Comparison of ENCODE assay signal across 23 cellular contexts in genomic region chr11:69878144-69878883, GRCh38. TPM values are rescaled to one million over a fixed set of nuclear protein-coding genes. Genes with fewer than 3 reads are reported as not detected.
A peak's percentile ranks its signal among the peaks of the same experiment; 100 is the strongest.
DNase-seq lines count a peak whose midpoint lies in the region; ATAC-seq, FAIRE-seq and TF ChIP-seq lines count a peak whose summit lies in the region.
"Had no signal": no experiment of that assay in that cellular context is flagged by ENCODE, and none has a peak within 500 bp of the region (broad histone marks: within the 10 kb centered on the region; RNA-seq: fewer than 3 reads in every experiment).

No MANE protein-coding gene starts in this region.

- ATAC-seq in SK-N-SH treated with all-trans-retinoic acid at 6 μM for 48 hours = no peak
- ATAC-seq in left cardiac atrium = no peak
- ATAC-seq in GM19455 (IDR thresholded peaks at IDR 0.05; ENCODE audit: unreplicated experiment) = no peak

- no peak overlapping the region for H3K27ac ChIP-seq in SK-N-SH (ENCODE audit: low read depth in 2 of 2, low read length in 1 of 2)
- H3K27ac ChIP-seq in right atrium auricular region = no peak overlapping the region
- H3K27ac ChIP-seq in kidney (ENCODE audit: low read depth in 2 of 2, low read length in 2 of 2) = no peak overlapping the region
- H3K27ac ChIP-seq in spleen = no peak overlapping the region
- H3K27ac ChIP-seq: 22Rv1, HL-60, KMS-11 had no signal

- H3K4me3 ChIP-seq in SK-N-SH (ENCODE audit: low read depth in 2 of 2, low read length in 1 of 2) (no peak overlapping the region), right atrium auricular region (no peak overlapping the region), kidney (ENCODE audit: low read length in 2 of 2) (no peak overlapping the region), spleen (no peak overlapping the region)
- H3K4me3 ChIP-seq: HAP-1 had no signal

- DNase-seq in SK-N-SH (peak; percentile 10), left cardiac atrium (peak; percentile 5), right atrium auricular region (ENCODE audit: low spot score) (no peak), kidney (peak; percentile 32), spleen (peak; percentile 61), H4 (ENCODE audit: low spot score) (no peak)
- DNase-seq: COR-L47, DMS 273 treated with DMSO at 0.1 percent for 48 hours, DND-41, MV-4-11, NCI-H1694 treated with DMSO at 0.1 percent for 48 hours, NCI-H510A, NCI-H774 had no signal

- WGBS in SK-N-SH (ENCODE audit: low lambda C conversion rate) = 70% methylated on average over 12 of the region's 12 CpGs
- 70 to 80% (median 74%) methylated on average over 7 to 12 of the region's 12 CpGs for WGBS in spleen, 5 donors

- TF ChIP-seq RAD21 in SK-N-SH (IDR thresholded peaks at IDR 0.05; ENCODE audit: low read length) = no peak

- H3K9ac ChIP-seq in SK-N-SH = no peak overlapping the region
- no peak overlapping the region for H3K9ac ChIP-seq in kidney (ENCODE audit: low read length in 2 of 2)
- H3K9ac ChIP-seq: KMS-11 had no signal

- no peaks in the 10 kb centered on the region for H4K20me1 ChIP-seq in SK-N-SH (ENCODE audit: insufficient read depth)

- no peak for TF ChIP-seq POLR2A in spleen (IDR thresholded peaks at IDR 0.05)

- no peaks in the 10 kb centered on the region for H3K79me2 ChIP-seq in SK-N-SH (ENCODE audit: insufficient read depth)

- CTCF ChIA-PET in SK-N-SH (lab: Yijun Ruan, JAX) = interaction anchor here (1.1 to 3.2 kb wide), 3 partner anchors 9 to 180 kb away, joined by 3 to 16 read pairs (median 6); no protein-coding TSS in a partner anchor

- no peaks in the 10 kb centered on the region for H3K9me2 ChIP-seq in SK-N-SH

- no peak overlapping the region for H3K4me2 ChIP-seq in SK-N-SH
- H3K4me2 ChIP-seq: KMS-11 had no signal

- TF ChIP-seq CTCF in SK-N-SH (IDR thresholded peaks at IDR 0.05) (no peak), right atrium auricular region (IDR thresholded peaks at IDR 0.05) (no peak), kidney (IDR thresholded peaks at IDR 0.05; ENCODE audit: borderline replicate concordance, extremely low read depth, insufficient read depth) (no peak), spleen (IDR thresholded peaks at IDR 0.05 in 8 of 11, conservative IDR thresholded peaks at IDR 0.05 in 3 of 11) (no peak)

- H3F3A ChIP-seq in SK-N-SH (replicated peaks; ENCODE audit: insufficient read depth) = no peaks in the 10 kb centered on the region

- H3K9me3 ChIP-seq in SK-N-SH (no peaks in the 10 kb centered on the region), right atrium auricular region (no peaks in the 10 kb centered on the region), kidney (ENCODE audit: control insufficient read depth in 1 of 2, low read length in 2 of 2) (no peaks in the 10 kb centered on the region), spleen (no peaks in the 10 kb centered on the region)
- H3K9me3 ChIP-seq: HAP-1 had no signal

- H2AFZ ChIP-seq in SK-N-SH (ENCODE audit: low read depth) = no peak overlapping the region

- H3K4me1 ChIP-seq in SK-N-SH (ENCODE audit: control insufficient read depth in 1 of 2, insufficient read depth in 2 of 2, low read depth in 1 of 2, low read length in 1 of 2) (peaks cover 0 to 9% of the 10 kb centered on the region in 2 experiments; a peak in 1 of 4 replicates), right atrium auricular region (no peaks in the 10 kb centered on the region), kidney (ENCODE audit: control insufficient read depth in 1 of 2, insufficient read depth in 1 of 2, low read depth in 1 of 2, low read length in 2 of 2) (peaks cover 0 to 2% of the 10 kb centered on the region in 2 donors), spleen (no peaks in the 10 kb centered on the region)
- H3K4me1 ChIP-seq: HAP-1 had no signal

- FAIRE-seq in kidney (lab: Jason Lieb, UNC) = no peak
- FAIRE-seq: G401.6, RCC 7860 had no signal

- TF ChIP-seq EP300 in SK-N-SH (IDR thresholded peaks at IDR 0.05; ENCODE audit: borderline replicate concordance in 1 of 2, low read depth in 1 of 2, low read length in 1 of 2) = no peak

- H3K36me3 ChIP-seq in SK-N-SH (replicated peaks in 1 of 2; ENCODE audit: control insufficient read depth in 1 of 2, insufficient read depth in 2 of 2, low read length in 1 of 2) (no peaks in the 10 kb centered on the region), right atrium auricular region (no peaks in the 10 kb centered on the region), kidney (ENCODE audit: control insufficient read depth in 1 of 2, insufficient read depth in 2 of 2, low read length in 2 of 2) (no peaks in the 10 kb centered on the region), spleen (no peaks in the 10 kb centered on the region)
- H3K36me3 ChIP-seq: HAP-1 had no signal

- intact Hi-C loops in left cardiac atrium (cut with DNase I) (no loop called here), kidney (cut with DNase I) (no loop called here), spleen (cut with DNase I; ENCODE audit: low total_unique reads) (no loop called here)

- POLR2A ChIA-PET in SK-N-SH (lab: Yijun Ruan, JAX) = no interaction called here

- H3K27me3 ChIP-seq in SK-N-SH (ENCODE audit: insufficient read depth) = no peaks in the 10 kb centered on the region
- H3K27me3 ChIP-seq in right atrium auricular region = no peaks in the 10 kb centered on the region
- H3K27me3 ChIP-seq in spleen (replicated peaks in 1 of 7) = peaks cover 0 to 57% (median 0%) of the 10 kb centered on the region in 7 donors

TF ChIP-seq in SK-N-SH, 30 proteins besides CTCF, POLR2A, EP300 and RAD21:
- TF ChIP-seq FOXJ3 (CRISPR knock-in tag; IDR thresholded peaks at IDR 0.05) (no peak), JUND (IDR thresholded peaks at IDR 0.05) (no peak), YY1 (IDR thresholded peaks at IDR 0.05; ENCODE audit: low read depth) (no peak)

TF ChIP-seq in SK-N-SH treated with all-trans-retinoic acid at 6 μM for 48 hours, 23 proteins besides CTCF, POLR2A, EP300 and RAD21 (continues in another document):
- TF ChIP-seq BACH2 (CRISPR knock-in tag; IDR thresholded peaks at IDR 0.05; ENCODE audit: borderline replicate concordance) (no peak), RARB (CRISPR knock-in tag; IDR thresholded peaks at IDR 0.05) (no peak), CSRNP3 (CRISPR knock-in tag; IDR thresholded peaks at IDR 0.05) (no peak), ISL1 (CRISPR knock-in tag; IDR thresholded peaks at IDR 0.05) (no peak), OSR1 (CRISPR knock-in tag; IDR thresholded peaks at IDR 0.05) (no peak), ZNF565 (CRISPR knock-in tag; conservative IDR thresholded peaks at IDR 0.05; ENCODE audit: low read depth) (no peak), ZNF8 (CRISPR knock-in tag; IDR thresholded peaks at IDR 0.05) (no peak), PATZ1 (CRISPR knock-in tag; IDR thresholded peaks at IDR 0.05; ENCODE audit: borderline replicate concordance) (no peak), ARNTL (CRISPR knock-in tag; IDR thresholded peaks at IDR 0.05; ENCODE audit: borderline replicate concordance, low read depth) (no peak), TOX (CRISPR knock-in tag; IDR thresholded peaks at IDR 0.05; ENCODE audit: borderline replicate concordance) (no peak), CREB5 (CRISPR knock-in tag; IDR thresholded peaks at IDR 0.05; ENCODE audit: low read depth) (no peak), ZNF70 (CRISPR knock-in tag; IDR thresholded peaks at IDR 0.05) (no peak), ZFP3 (CRISPR knock-in tag; IDR thresholded peaks at IDR 0.05) (no peak)

RNA-seq across cellular contexts. Expression of gene FGF3, which starts 59.1 kb away (rescaled TPM):
- polyA plus RNA-seq in SK-N-SH (2012; rRNA removed) (not detected in 2 replicates), kidney (ENCODE audit: insufficient read depth, low read depth, low replicate concordance) (not detected), spleen (not detected)
- polyA plus RNA-seq in SK-N-SH (2012; cell fraction: cytosol; rRNA removed) = not detected in 2 replicates
- polyA plus RNA-seq in SK-N-SH (2012; cell fraction: nucleus; rRNA removed) = not detected in 2 replicates
- total RNA-seq in left cardiac atrium (not detected), right atrium auricular region (not detected), kidney (not detected), spleen (not detected)
- not detected in 2 replicates for total RNA-seq in H4 (2014; rRNA removed; shearing (Covaris generic))
- total RNA-seq: HT1080, OCI-LY7 had no signal

Comparison
In these comparisons a context has a peak if more than half of its experiments do, and no peak if none do; other contexts are left out.
1. DNase-seq: peak in SK-N-SH (single experiment), left cardiac atrium (single experiment), kidney (single experiment) and spleen (single experiment); none in right atrium auricular region (single experiment) and H4 (single experiment).